Comparison of ENCODE assay signal across 6 cellular contexts in the genomic region with DNA sequence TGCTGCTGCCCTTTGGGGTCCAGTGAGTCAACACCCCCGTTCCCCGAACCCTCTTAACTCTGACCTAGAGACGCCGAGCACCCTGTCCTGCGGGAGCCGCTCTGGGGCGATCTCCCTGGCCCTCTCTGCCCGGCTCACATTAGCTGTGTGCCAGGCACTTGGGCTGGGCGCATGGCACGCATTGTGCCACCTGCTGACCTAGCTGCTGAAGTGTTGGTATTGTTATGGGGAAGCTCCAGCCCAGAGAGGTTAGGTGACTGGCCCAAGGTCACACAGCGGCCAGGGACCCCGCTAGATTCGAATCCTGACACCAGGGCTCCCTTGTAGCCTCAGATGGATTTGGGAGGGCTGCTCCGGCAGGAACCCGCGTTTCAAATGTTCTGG. TPM values are rescaled to one million over a fixed set of nuclear protein-coding genes. Genes with fewer than 3 reads are reported as not detected.
DNase-seq lines count a peak whose midpoint lies in the region; ATAC-seq and TF ChIP-seq lines count a peak whose summit lies in the region.

No MANE protein-coding gene starts in this region.

- peak; percentile 31 for DNase-seq in activated CD4-positive, alpha-beta T cell treated with anti-CD3 and anti-CD28 coated beads for 48 hours
- DNase-seq in activated CD4-positive, alpha-beta T cell treated with anti-CD3 and anti-CD28 coated beads for 1 hour = no peak
- DNase-seq in fibroblast of villous mesenchyme (ENCODE audit: low read depth) (no peak), GOT3 (lab: John Stamatoyannopoulos, UW) (no peak)
- DNase-seq in stimulated activated naive CD8-positive, alpha-beta T cell treated with anti-CD3 and anti-CD28 coated beads, Interleukin-15, amount 100 ng/mL, for 72 hours = no peak

- H3K4me3 ChIP-seq in fibroblast of villous mesenchyme (ENCODE audit: low read depth, low read length) = peak overlapping the region; percentile 78

- H3K4me3 Mint-ChIP-seq in stimulated activated naive CD8-positive, alpha-beta T cell treated with anti-CD3 and anti-CD28 coated beads, Interleukin-15, amount 100 ng/mL, for 72 hours = peak overlapping the region; percentile 91 to 97

- H3K9me3 Mint-ChIP-seq in stimulated activated naive CD8-positive, alpha-beta T cell treated with anti-CD3 and anti-CD28 coated beads, Interleukin-15, amount 100 ng/mL, for 72 hours = no peaks in the 10 kb centered on the region

- no peak for TF ChIP-seq CTCF in fibroblast of villous mesenchyme (IDR thresholded peaks at IDR 0.05; ENCODE audit: insufficient read depth, low read depth, low read length)

- H3K4me1 Mint-ChIP-seq in stimulated activated naive CD8-positive, alpha-beta T cell treated with anti-CD3 and anti-CD28 coated beads, Interleukin-15, amount 100 ng/mL, for 72 hours = peaks cover 48% of the 10 kb centered on the region

- peak; percentile 37 for ATAC-seq in stimulated activated naive CD8-positive, alpha-beta T cell treated with anti-CD3 and anti-CD28 coated beads, Interleukin-15, amount 100 ng/mL, for 72 hours
- ATAC-seq in HG02798 (IDR thresholded peaks at IDR 0.05; ENCODE audit: poor library complexity, unreplicated experiment) = no peak

- peak overlapping the region; percentile 84 to 95 for H3K27ac Mint-ChIP-seq in stimulated activated naive CD8-positive, alpha-beta T cell treated with anti-CD3 and anti-CD28 coated beads, Interleukin-15, amount 100 ng/mL, for 72 hours

- no peaks in the 10 kb centered on the region for H3K27me3 Mint-ChIP-seq in stimulated activated naive CD8-positive, alpha-beta T cell treated with anti-CD3 and anti-CD28 coated beads, Interleukin-15, amount 100 ng/mL, for 72 hours

RNA-seq across cellular contexts. Expression of a gene that starts 1.1 kb away (rescaled TPM):
- 3.5 and 11.9 TPM in 2 replicates for total RNA-seq in fibroblast of villous mesenchyme

RNA-seq across cellular contexts. Expression of a gene that starts 8.1 kb away (rescaled TPM):
- total RNA-seq in fibroblast of villous mesenchyme = 18.0 and 22.0 TPM in 2 replicates

RNA-seq across cellular contexts. Expression of a gene that starts 13.0 kb away (rescaled TPM):
- total RNA-seq in fibroblast of villous mesenchyme = 31.2 and 47.5 TPM in 2 replicates

RNA-seq across cellular contexts. Expression of a gene that starts 17.8 kb away (rescaled TPM):
- 28.5 and 35.1 TPM in 2 replicates for total RNA-seq in fibroblast of villous mesenchyme

RNA-seq across cellular contexts. Expression of a gene that starts 23.7 kb away (rescaled TPM):
- 3.9 and 4.8 TPM in 2 replicates for total RNA-seq in fibroblast of villous mesenchyme
